ENCODE assay signal across 1 cellular context in the genomic region with DNA sequence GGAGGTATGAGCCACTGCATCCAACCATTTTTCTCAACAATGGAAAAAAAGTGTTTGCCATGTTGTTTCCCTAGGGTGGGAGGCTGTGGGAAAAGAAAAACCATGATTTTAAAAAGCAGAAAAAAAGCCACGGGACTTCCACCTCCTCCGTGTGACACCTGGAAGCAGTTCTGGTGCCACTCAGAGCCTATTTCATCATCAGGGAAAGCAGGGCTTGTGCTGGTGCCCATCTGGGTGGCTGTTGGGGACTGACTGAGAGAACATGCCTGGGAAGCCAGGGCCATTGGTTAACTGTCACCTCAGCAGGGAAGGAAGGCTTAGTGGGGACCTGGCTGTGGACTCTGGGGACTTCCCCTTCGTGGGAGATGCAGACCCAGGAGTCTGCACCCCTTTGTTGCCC.
TF ChIP-seq lines count a peak whose summit lies in the region.

No MANE protein-coding gene starts in this region.

TF ChIP-seq in IMR-90, 13 proteins besides CTCF, POLR2A, EP300 and RAD21 (continued from another document):
- TF ChIP-seq ELK1 (IDR thresholded peaks at IDR 0.05; ENCODE audit: borderline replicate concordance, low read depth, low read length) = no peak
TF ChIP-seq in IMR-90: peak in this region for 0.
